17 cellular contexts compared by ENCODE assay signal in genomic region chr3:4071481-4072184, GRCh38.
DNase-seq lines count a peak whose midpoint lies in the region; ATAC-seq and TF ChIP-seq lines count a peak whose summit lies in the region.
"Had no signal": no experiment of that assay in that cellular context is flagged by ENCODE, and none has a peak within 500 bp of the region (broad histone marks: within the 10 kb centered on the region; RNA-seq: fewer than 3 reads in every experiment).

No MANE protein-coding gene starts in this region.

- no peak overlapping the region for H3K9ac ChIP-seq in iPS-18a (ENCODE audit: low read length)

- peak; percentile 50 for ATAC-seq in stimulated activated memory B cell treated with anti-CD40 and anti-IgM and Interleukin-4, amounts not matched to agents 10 μg/mL and 1 μg/mL and 100 μg/mL, for 72 hours
- ATAC-seq in HG03571 (IDR thresholded peaks at IDR 0.05; ENCODE audit: unreplicated experiment), result no peak
- ATAC-seq: HCT116 had no signal

- no peaks in the 10 kb centered on the region for H3K27me3 ChIP-seq in iPS-18a (ENCODE audit: control insufficient read depth, insufficient read depth, low read length)
- H3K27me3 ChIP-seq: dorsolateral prefrontal cortex had no signal

- intact Hi-C loops in activated CD4-positive, alpha-beta T cell treated with anti-CD3 and anti-CD28 coated beads, Interleukin-2, amount 10 ng/mL, durations not matched to agents 24 days and 14 days (cut with micrococcal nuclease), result no loop called here

- DNase-seq in activated CD4-positive, alpha-beta T cell treated with anti-CD3 and anti-CD28 coated beads, Interleukin-2, amount 10 ng/mL, durations not matched to agents 24 days and 14 days, result peak; percentile 62
- DNase-seq in activated CD4-positive, alpha-beta T cell treated with anti-CD3 and anti-CD28 coated beads, Interleukin-2, amount 50 U/mL, for 48 hours, result no peak
- DNase-seq in SW480 (ENCODE audit: low spot score) (peak; percentile 55), coronary artery (ENCODE audit: low spot score) (no peak), GM13976 (ENCODE audit: low spot score) (no peak)
- DNase-seq: activated CD4-positive, alpha-beta T cell treated with anti-CD3 and anti-CD28 coated beads, Interleukin-2, amount 50 U/mL, for 4 hours; activated effector memory CD4-positive, alpha-beta T cell treated with Interleukin-2 at 50 U/mL for 16 hours; Calu3; dorsolateral prefrontal cortex; MV-4-11; NCI-H2227 treated with DMSO at 0.1 percent for 48 hours; RPMI8226 had no signal

- H3K4me1 ChIP-seq in iPS-18a (ENCODE audit: control insufficient read depth, low read depth, low read length), result peaks cover 10% of the 10 kb centered on the region
- H3K4me1 ChIP-seq: prostate gland had no signal

- no peaks in the 10 kb centered on the region for H3K4me1 Mint-ChIP-seq in activated CD4-positive, alpha-beta T cell treated with anti-CD3 and anti-CD28 coated beads, Interleukin-2, amount 10 ng/mL, durations not matched to agents 24 days and 14 days
- H3K4me1 Mint-ChIP-seq in stimulated activated memory B cell treated with anti-CD40 and anti-IgM and Interleukin-4, amounts not matched to agents 10 μg/mL and 1 μg/mL and 100 μg/mL, for 72 hours, result peaks cover 84% of the 10 kb centered on the region

- H3K4me3 ChIP-seq in iPS-18a (ENCODE audit: low read length), result peak overlapping the region; percentile 25
- no peak overlapping the region for H3K4me3 ChIP-seq in coronary artery
- H3K4me3 ChIP-seq: dorsolateral prefrontal cortex, prostate gland had no signal

- no peaks in the 10 kb centered on the region for H3K36me3 ChIP-seq in iPS-18a (ENCODE audit: control insufficient read depth, low read depth, low read length)
- H3K36me3 ChIP-seq: prostate gland had no signal

- H3K4me3 Mint-ChIP-seq in activated CD4-positive, alpha-beta T cell treated with anti-CD3 and anti-CD28 coated beads, Interleukin-2, amount 10 ng/mL, durations not matched to agents 24 days and 14 days, result no peak overlapping the region
- peak overlapping the region; percentile 55 for H3K4me3 Mint-ChIP-seq in stimulated activated memory B cell treated with anti-CD40 and anti-IgM and Interleukin-4, amounts not matched to agents 10 μg/mL and 1 μg/mL and 100 μg/mL, for 72 hours

- H3K9me3 Mint-ChIP-seq in activated CD4-positive, alpha-beta T cell treated with anti-CD3 and anti-CD28 coated beads, Interleukin-2, amount 10 ng/mL, durations not matched to agents 24 days and 14 days, result peaks cover 6% of the 10 kb centered on the region
- peaks cover 14% of the 10 kb centered on the region for H3K9me3 Mint-ChIP-seq in stimulated activated memory B cell treated with anti-CD40 and anti-IgM and Interleukin-4, amounts not matched to agents 10 μg/mL and 1 μg/mL and 100 μg/mL, for 72 hours

- no peaks in the 10 kb centered on the region for H3K27me3 Mint-ChIP-seq in activated CD4-positive, alpha-beta T cell treated with anti-CD3 and anti-CD28 coated beads, Interleukin-2, amount 10 ng/mL, durations not matched to agents 24 days and 14 days
- H3K27me3 Mint-ChIP-seq in stimulated activated memory B cell treated with anti-CD40 and anti-IgM and Interleukin-4, amounts not matched to agents 10 μg/mL and 1 μg/mL and 100 μg/mL, for 72 hours, result no peaks in the 10 kb centered on the region

- H3K27ac ChIP-seq in iPS-18a (ENCODE audit: low read length), result no peak overlapping the region
- H3K27ac ChIP-seq in coronary artery, result no peak overlapping the region
- H3K27ac ChIP-seq: dorsolateral prefrontal cortex, prostate gland had no signal

- H3K9me3 ChIP-seq in iPS-18a (ENCODE audit: control insufficient read depth, low read depth, low read length), result no peaks in the 10 kb centered on the region
- H3K9me3 ChIP-seq: prostate gland had no signal

- in situ Hi-C loops in GM13976 (cut with MboI; ENCODE audit: low sequenced_read_pairs, unreplicated experiment), result no loop called here

- TF ChIP-seq CTCF in coronary artery (IDR thresholded peaks at IDR 0.05) (no peak), GM13976 (IDR thresholded peaks at IDR 0.05; ENCODE audit: borderline replicate concordance, control extremely low read depth, extremely low read depth, insufficient read depth, missing control alignments) (no peak)

- H3K27ac Mint-ChIP-seq in activated CD4-positive, alpha-beta T cell treated with anti-CD3 and anti-CD28 coated beads, Interleukin-2, amount 10 ng/mL, durations not matched to agents 24 days and 14 days, result no peak overlapping the region
- H3K27ac Mint-ChIP-seq in stimulated activated memory B cell treated with anti-CD40 and anti-IgM and Interleukin-4, amounts not matched to agents 10 μg/mL and 1 μg/mL and 100 μg/mL, for 72 hours, result peak overlapping the region; percentile 81

- no peaks in the 10 kb centered on the region for H3K36me3 Mint-ChIP-seq in activated CD4-positive, alpha-beta T cell treated with anti-CD3 and anti-CD28 coated beads, Interleukin-2, amount 10 ng/mL, durations not matched to agents 24 days and 14 days (ENCODE audit: low read depth)
- peaks cover 32% of the 10 kb centered on the region for H3K36me3 Mint-ChIP-seq in stimulated activated memory B cell treated with anti-CD40 and anti-IgM and Interleukin-4, amounts not matched to agents 10 μg/mL and 1 μg/mL and 100 μg/mL, for 72 hours

Comparison
In these comparisons a context has a peak if more than half of its experiments do, and no peak if none do; other contexts are left out.
1. DNase-seq: peak in activated CD4-positive, alpha-beta T cell treated with anti-CD3 and anti-CD28 coated beads, Interleukin-2, amount 10 ng/mL, durations not matched to agents 24 days and 14 days (single experiment) and SW480 (single experiment); none in activated CD4-positive, alpha-beta T cell treated with anti-CD3 and anti-CD28 coated beads, Interleukin-2, amount 50 U/mL, for 48 hours (0 of 2), coronary artery (single experiment) and GM13976 (single experiment).